22 cellular contexts compared by ENCODE assay signal in the genomic region with DNA sequence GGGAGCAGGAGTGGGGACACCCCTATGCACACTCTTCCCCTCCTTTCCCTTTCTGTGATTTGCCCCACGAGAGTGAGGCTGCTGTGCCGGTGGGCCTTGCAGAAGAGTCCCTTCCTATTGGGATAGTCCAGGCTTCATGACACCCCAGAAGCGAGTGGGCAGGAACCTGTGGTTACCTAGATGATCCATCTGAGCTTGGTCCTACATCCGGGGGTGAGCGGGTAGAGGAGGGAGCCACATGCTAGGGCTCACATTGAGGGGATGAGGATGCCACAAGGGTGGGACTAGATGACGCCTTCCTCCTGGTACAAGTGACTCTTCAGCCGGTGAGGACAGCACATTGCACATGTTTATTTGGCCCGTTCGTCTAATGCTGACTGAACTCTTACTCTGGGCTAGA.
"Had no signal": no experiment of that assay in that cellular context is flagged by ENCODE, and none has a peak within 500 bp of the region (broad histone marks: within the 10 kb centered on the region; RNA-seq: fewer than 3 reads in every experiment).

No MANE protein-coding gene starts in this region.

- H2AFZ ChIP-seq: hepatocyte had no signal

- H3K27me3 ChIP-seq: dorsolateral prefrontal cortex, hepatocyte, ovary, thyroid gland, vagina had no signal

- H3K4me1 ChIP-seq: stomach, thyroid gland, vagina had no signal

- H3K4me3 Mint-ChIP-seq: mesothelial cell of epicardium; naive B cell; natural killer cell treated with Interleukin-12 subunit alpha and Interleukin-12 subunit beta and Interleukin-15 and Interleukin-18, amount 100 ng/mL, for 72 hours; stimulated activated effector memory CD8-positive, alpha-beta T cell treated with anti-CD3 and anti-CD28 coated beads, Interleukin-12 subunit alpha, Interleukin-12 subunit beta, amount 100 ng/mL, for 72 hours had no signal

- H3K36me3 ChIP-seq: ovary, stomach, thyroid gland, vagina had no signal

- H3K9me3 ChIP-seq: mucosa of descending colon, ovary, stomach, thyroid gland, vagina had no signal

- H3K9me3 Mint-ChIP-seq: naive B cell; natural killer cell treated with Interleukin-12 subunit alpha and Interleukin-12 subunit beta and Interleukin-15 and Interleukin-18, amount 100 ng/mL, for 72 hours; stimulated activated effector memory CD8-positive, alpha-beta T cell treated with anti-CD3 and anti-CD28 coated beads, Interleukin-12 subunit alpha, Interleukin-12 subunit beta, amount 100 ng/mL, for 72 hours had no signal

- FAIRE-seq: frontal cortex, kidney had no signal

- H3K4me3 ChIP-seq: dorsolateral prefrontal cortex, hepatocyte, mucosa of descending colon, ovary, stomach, thyroid gland, vagina had no signal

- H3K79me2 ChIP-seq: hepatocyte had no signal

- H3K4me2 ChIP-seq: hepatocyte had no signal

- H3K27ac Mint-ChIP-seq: mesothelial cell of epicardium; natural killer cell treated with Interleukin-12 subunit alpha and Interleukin-12 subunit beta and Interleukin-15 and Interleukin-18, amount 100 ng/mL, for 72 hours; stimulated activated effector memory CD8-positive, alpha-beta T cell treated with anti-CD3 and anti-CD28 coated beads, Interleukin-12 subunit alpha, Interleukin-12 subunit beta, amount 100 ng/mL, for 72 hours had no signal

- H3K4me1 Mint-ChIP-seq: naive B cell; stimulated activated effector memory CD8-positive, alpha-beta T cell treated with anti-CD3 and anti-CD28 coated beads, Interleukin-12 subunit alpha, Interleukin-12 subunit beta, amount 100 ng/mL, for 72 hours had no signal

- ATAC-seq: left lobe of liver; mucosa of descending colon; natural killer cell treated with Interleukin-12 subunit alpha and Interleukin-12 subunit beta and Interleukin-15 and Interleukin-18, amount 100 ng/mL, for 72 hours; sciatic nerve; stimulated activated effector memory CD8-positive, alpha-beta T cell treated with anti-CD3 and anti-CD28 coated beads, Interleukin-12 subunit alpha, Interleukin-12 subunit beta, amount 100 ng/mL, for 72 hours had no signal

- H3K27ac ChIP-seq: hepatocyte, ovary, stomach, thyroid gland, vagina had no signal

- H3K36me3 Mint-ChIP-seq: mesothelial cell of epicardium; naive B cell; natural killer cell treated with Interleukin-12 subunit alpha and Interleukin-12 subunit beta and Interleukin-15 and Interleukin-18, amount 100 ng/mL, for 72 hours; stimulated activated effector memory CD8-positive, alpha-beta T cell treated with anti-CD3 and anti-CD28 coated beads, Interleukin-12 subunit alpha, Interleukin-12 subunit beta, amount 100 ng/mL, for 72 hours had no signal

- DNase-seq: cortex of kidney; effector CD4-positive, alpha-beta T cell; kidney; mesenchymal stem cell; mucosa of descending colon; naive B cell; ovary; stimulated activated CD4-positive, alpha-beta T cell treated with anti-CD3 and anti-CD28 coated beads, Interleukin-2, amount 100 ng/mL, for 24 hours; stimulated activated CD4-positive, alpha-beta T cell treated with anti-CD3 and anti-CD28 coated beads, Interleukin-4, amount 100 ng/mL, for 24 hours; stimulated activated naive CD4-positive, alpha-beta T cell treated with Interleukin-2 at 50 U/mL for 16 hours; stomach; thyroid gland; trophoblast cell had no signal
